ENCODE assay signal across 10 cellular contexts in genomic region chr12:111442301-111443045, GRCh38. TPM values are rescaled to one million over a fixed set of nuclear protein-coding genes. Genes with fewer than 3 reads are reported as not detected.
A peak's percentile ranks its signal among the peaks of the same experiment; 100 is the strongest.
DNase-seq lines count a peak whose midpoint lies in the region; ATAC-seq and TF ChIP-seq lines count a peak whose summit lies in the region.
"Had no signal": no experiment of that assay in that cellular context is flagged by ENCODE, and none has a peak within 500 bp of the region (broad histone marks: within the 10 kb centered on the region; RNA-seq: fewer than 3 reads in every experiment).

No MANE protein-coding gene starts in this region.

- H3K9me3 Mint-ChIP-seq in mesothelial cell of epicardium = no peaks in the 10 kb centered on the region

- no peak for TF ChIP-seq EP300 in upper lobe of left lung (IDR thresholded peaks at IDR 0.05)

- ATAC-seq in right cardiac atrium (no peak), body of pancreas (no peak), upper lobe of left lung (ENCODE audit: low FRiP score in 2 of 2) (no peak), GM21619 (IDR thresholded peaks at IDR 0.05; ENCODE audit: unreplicated experiment) (no peak)

- intact Hi-C loops in cardiac septum (cut with DNase I) (no loop called here), right cardiac atrium (cut with DNase I) (no loop called here), body of pancreas (cut with DNase I) (no loop called here)

- H3K4me3 Mint-ChIP-seq in mesothelial cell of epicardium = no peak overlapping the region

- no peak overlapping the region for H3K27ac ChIP-seq in right cardiac atrium (ENCODE audit: low read length)
- H3K27ac ChIP-seq in body of pancreas = peak overlapping the region; percentile 72 to 82 (median 81)
- H3K27ac ChIP-seq in upper lobe of left lung = peak overlapping the region; percentile 40 to 89 (median 74)
- H3K27ac ChIP-seq: SJCRH30 had no signal

- peaks cover 7% of the 10 kb centered on the region for H3K4me1 Mint-ChIP-seq in mesothelial cell of epicardium

- no peaks in the 10 kb centered on the region for H3K27me3 Mint-ChIP-seq in mesothelial cell of epicardium (ENCODE audit: low read depth)

- H3K27ac Mint-ChIP-seq in mesothelial cell of epicardium = peak overlapping the region; percentile 30

- H3K4me3 ChIP-seq in right cardiac atrium (ENCODE audit: low read length) = no peak overlapping the region
- no peak overlapping the region for H3K4me3 ChIP-seq in body of pancreas
- H3K4me3 ChIP-seq in upper lobe of left lung = no peak overlapping the region
- H3K4me3 ChIP-seq: SJCRH30 had no signal

- H3K9me3 ChIP-seq in right cardiac atrium (ENCODE audit: control insufficient read depth, low read length) = no peaks in the 10 kb centered on the region
- no peaks in the 10 kb centered on the region for H3K9me3 ChIP-seq in body of pancreas
- H3K9me3 ChIP-seq in upper lobe of left lung = no peaks in the 10 kb centered on the region
- H3K9me3 ChIP-seq: SJCRH30 had no signal

- TF ChIP-seq POLR2A in body of pancreas (IDR thresholded peaks at IDR 0.05) (no peak), upper lobe of left lung (IDR thresholded peaks at IDR 0.05) (no peak)

- H3K27me3 ChIP-seq in right cardiac atrium (ENCODE audit: control insufficient read depth, insufficient read depth) (no peaks in the 10 kb centered on the region), body of pancreas (no peaks in the 10 kb centered on the region), upper lobe of left lung (no peaks in the 10 kb centered on the region)
- H3K27me3 ChIP-seq: SJCRH30 had no signal

- no peak for TF ChIP-seq CTCF in body of pancreas (IDR thresholded peaks at IDR 0.05)
- no peak for TF ChIP-seq CTCF in mesothelial cell of epicardium (IDR thresholded peaks at IDR 0.05; ENCODE audit: unreplicated experiment)
- no peak for TF ChIP-seq CTCF in upper lobe of left lung (IDR thresholded peaks at IDR 0.05)

- H3K4me1 ChIP-seq in right cardiac atrium (ENCODE audit: control insufficient read depth, insufficient read depth, low read length) (peaks cover 33% of the 10 kb centered on the region), body of pancreas (peaks cover 62% of the 10 kb centered on the region), upper lobe of left lung (peaks cover 83 to 98% (median 87%) of the 10 kb centered on the region in 4 donors)

- peak; percentile 73 for DNase-seq in cardiac septum (ENCODE audit: low spot score)
- no peak for DNase-seq in right cardiac atrium
- peak in 1 of 4 donors; percentile 6 for DNase-seq in body of pancreas
- no peak for DNase-seq in mesothelial cell of epicardium (ENCODE audit: low spot score in 2 of 2, unreplicated experiment in 2 of 2)
- DNase-seq in upper lobe of left lung = peak; percentile 21 to 61
- DNase-seq in DMS53 (lab: John Stamatoyannopoulos, UW) = no peak
- no peak for DNase-seq in stimulated activated naive CD4-positive, alpha-beta T cell (lab: John Stamatoyannopoulos, UW)
- DNase-seq: SJCRH30, substantia nigra had no signal

- H3K36me3 ChIP-seq in body of pancreas (replicated peaks in 1 of 2; ENCODE audit: insufficient read depth in 1 of 2, low read depth in 2 of 2) = no peaks in the 10 kb centered on the region
- peaks cover 0 to 36% (median 21%) of the 10 kb centered on the region in 4 donors for H3K36me3 ChIP-seq in upper lobe of left lung
- H3K36me3 ChIP-seq: SJCRH30 had no signal

- peaks cover 22% of the 10 kb centered on the region for H3K36me3 Mint-ChIP-seq in mesothelial cell of epicardium

- 81% methylated on average over 10 of the region's 10 CpGs for WGBS in right cardiac atrium
- WGBS in body of pancreas, 2 donors = 75 to 80% methylated on average over 4 to 10 of the region's 10 CpGs
- WGBS in upper lobe of left lung, 2 donors = 62 to 86% methylated on average over 4 to 8 of the region's 10 CpGs

RNA-seq across cellular contexts. Expression of gene SH2B3, which starts 36.8 kb away (rescaled TPM):
- total RNA-seq in cardiac septum = 33.7 TPM
- total RNA-seq in right cardiac atrium = 10 to 100 TPM; 24.9 to 31.2 (median 29.2) TPM
- 10.3 TPM for polyA plus RNA-seq in right cardiac atrium
- 10 to 100 TPM; 23.1 to 41.9 TPM for total RNA-seq in body of pancreas
- total RNA-seq in mesothelial cell of epicardium = 1.6 to 2.1 TPM (median 1.7 TPM) in 3 replicates
- total RNA-seq in upper lobe of left lung = 100 to 1,000 TPM in 1 of 6 donors, 10 to 100 TPM in 5; 24.8 to 128 (median 52.5) TPM

Comparison
In these comparisons a context has a peak if more than half of its experiments do, and no peak if none do; other contexts are left out.
1. DNase-seq: peak in cardiac septum (single experiment) and upper lobe of left lung (2 of 2); none in right cardiac atrium (0 of 3), mesothelial cell of epicardium (0 of 2), DMS53 (single experiment) and stimulated activated naive CD4-positive, alpha-beta T cell (0 of 6).